ENCODE assay signal across 9 cellular contexts in genomic region chr16:56547120-56547948, GRCh38. TPM values are rescaled to one million over a fixed set of nuclear protein-coding genes. Genes with fewer than 3 reads are reported as not detected.
A peak's percentile ranks its signal among the peaks of the same experiment; 100 is the strongest.
DNase-seq lines count a peak whose midpoint lies in the region; ATAC-seq and TF ChIP-seq lines count a peak whose summit lies in the region.
"Had no signal": no experiment of that assay in that cellular context is flagged by ENCODE, and none has a peak within 500 bp of the region (broad histone marks: within the 10 kb centered on the region; RNA-seq: fewer than 3 reads in every experiment).

No MANE protein-coding gene starts in this region.

- H3K27me3 ChIP-seq in GM23338 (ENCODE audit: insufficient read depth) (no peaks in the 10 kb centered on the region), esophagus squamous epithelium (no peaks in the 10 kb centered on the region), ovary (no peaks in the 10 kb centered on the region)

- H3K9me2 ChIP-seq in GM23338 (ENCODE audit: insufficient read depth), result no peaks in the 10 kb centered on the region

- H3K27ac ChIP-seq in GM23338 (ENCODE audit: low read depth), result peak overlapping the region; percentile 97
- peak overlapping the region; percentile 63 to 82 (median 76) for H3K27ac ChIP-seq in esophagus squamous epithelium
- H3K27ac ChIP-seq in ovary, result peak overlapping the region in 1 of 2 donors; percentile 5

- peaks cover 32% of the 10 kb centered on the region for H3K4me1 Mint-ChIP-seq in GM23338

- TF ChIP-seq CTCF in GM23338 (conservative IDR thresholded peaks at IDR 0.05; ENCODE audit: low read depth in 2 of 2) (no peak), esophagus squamous epithelium (IDR thresholded peaks at IDR 0.05) (no peak), ovary (IDR thresholded peaks at IDR 0.05) (no peak)

- H3K27ac Mint-ChIP-seq in GM23338, result peak overlapping the region; percentile 96
- H3K27ac Mint-ChIP-seq: activated naive CD8-positive, alpha-beta T cell had no signal

- no peak for TF ChIP-seq EP300 in ovary (IDR thresholded peaks at IDR 0.05)

- intact Hi-C loops in esophagus squamous epithelium (cut with DNase I) (no loop called here), ovary (cut with DNase I) (no loop called here)

- H3K4me3 Mint-ChIP-seq in GM23338, result peak overlapping the region; percentile 63
- H3K4me3 Mint-ChIP-seq: activated naive CD8-positive, alpha-beta T cell had no signal

- H3K4me2 ChIP-seq in GM23338, result peak overlapping the region; percentile 72

- peaks cover 11% of the 10 kb centered on the region; the same call in 1 of the 2 replicates for H3F3A ChIP-seq in GM23338 (replicated peaks; ENCODE audit: low read depth)

- 14 to 28% methylated on average over 11 to 12 of the region's 12 CpGs for WGBS in esophagus squamous epithelium, 2 donors
- WGBS in ovary, 3 donors, result 31 to 38% (median 35%) methylated on average over 12 of the region's 12 CpGs

- no peaks in the 10 kb centered on the region for H3K9me3 ChIP-seq in esophagus squamous epithelium
- no peaks in the 10 kb centered on the region for H3K9me3 ChIP-seq in ovary

- ATAC-seq in GM23338, result peak; percentile 95
- no peak for ATAC-seq in HG02970 (IDR thresholded peaks at IDR 0.05; ENCODE audit: low FRiP score, unreplicated experiment)

- H2AFZ ChIP-seq in GM23338, result peak overlapping the region; percentile 11; the same call in 1 of the 2 replicates

- H3K4me3 ChIP-seq in GM23338 (peak overlapping the region; percentile 40; the same call in 1 of the 2 replicates), esophagus squamous epithelium (no peak overlapping the region), ovary (no peak overlapping the region)

- H3K36me3 ChIP-seq in GM23338 (ENCODE audit: insufficient read depth), result no peaks in the 10 kb centered on the region
- H3K36me3 ChIP-seq in esophagus squamous epithelium, result no peaks in the 10 kb centered on the region
- no peaks in the 10 kb centered on the region for H3K36me3 ChIP-seq in ovary

- H3K9me3 Mint-ChIP-seq in GM23338, result no peaks in the 10 kb centered on the region; the same call in 2 of the 3 replicates

- no peaks in the 10 kb centered on the region for H4K20me1 ChIP-seq in GM23338 (replicated peaks; ENCODE audit: insufficient read depth)

- H3K36me3 Mint-ChIP-seq in GM23338 (ENCODE audit: low read depth), result no peaks in the 10 kb centered on the region

- no peaks in the 10 kb centered on the region for H3K79me2 ChIP-seq in GM23338 (replicated peaks; ENCODE audit: insufficient read depth)

- peak; percentile 88 for DNase-seq in GM23338 (ENCODE audit: low spot score)
- DNase-seq in NCI-H510A treated with DMSO at 0.1 percent for 48 hours (lab: John Stamatoyannopoulos, UW), result peak; percentile 57
- DNase-seq in esophagus squamous epithelium (lab: John Stamatoyannopoulos, UW), result no peak
- peak; percentile 98 for DNase-seq in pons (ENCODE audit: low spot score)
- DNase-seq in ovary, result no peak
- DNase-seq in NCI-H446 treated with DMSO at 0.1 percent for 48 hours (lab: John Stamatoyannopoulos, UW), result no peak
- no peak for DNase-seq in D341Med (ENCODE audit: low spot score)

- peaks cover 24% of the 10 kb centered on the region for H3K27me3 Mint-ChIP-seq in GM23338 (ENCODE audit: insufficient read depth, low read depth, poor library complexity)
- H3K27me3 Mint-ChIP-seq: activated naive CD8-positive, alpha-beta T cell had no signal

- peak in 1 of 4 donors; percentile 9 for TF ChIP-seq POLR2A in esophagus squamous epithelium (IDR thresholded peaks at IDR 0.05)
- no peak for TF ChIP-seq POLR2A in ovary (IDR thresholded peaks at IDR 0.05)

- H3K4me1 ChIP-seq in GM23338 (ENCODE audit: insufficient read depth) (peaks cover 24% of the 10 kb centered on the region), esophagus squamous epithelium (peaks cover 9 to 61% (median 23%) of the 10 kb centered on the region in 3 donors), ovary (ENCODE audit: insufficient read depth) (no peaks in the 10 kb centered on the region)

TF ChIP-seq in GM23338, 12 proteins besides CTCF, POLR2A, EP300 and RAD21 (continues in another document):
- TF ChIP-seq EZH2phosphoT487 (IDR thresholded peaks at IDR 0.05; ENCODE audit: unreplicated experiment), result no peak
- 0 out of 2 replicates have a peak, but pooled peaks have one; percentile 1 for TF ChIP-seq CREB1 (CRISPR knock-in tag; IDR thresholded peaks at IDR 0.05; ENCODE audit: low read depth)
- TF ChIP-seq POLR2AphosphoS5 (IDR thresholded peaks at IDR 0.05; ENCODE audit: low read depth), result 0 out of 2 replicates have a peak, but pooled peaks have one; percentile 27
- TF ChIP-seq NANOG (IDR thresholded peaks at IDR 0.05; ENCODE audit: borderline replicate concordance), result no peak
- TF ChIP-seq EZH2 (IDR thresholded peaks at IDR 0.05; ENCODE audit: low read depth, unreplicated experiment), result peak; percentile 20
- 0 out of 2 replicates have a peak, but pooled peaks have one; percentile 11 for TF ChIP-seq ETS1 (IDR thresholded peaks at IDR 0.05)

RNA-seq across cellular contexts. Expression of gene MT4, which starts 17.5 kb away (rescaled TPM):
- total RNA-seq in GM23338 (2014; rRNA removed; shearing (Covaris generic)), result not detected in 2 replicates
- polyA plus RNA-seq in GM23338 (2016; fragmentation: Nextera tagmentation; extraction: Ambion mirVana), result not detected in 2 replicates
- not detected for total RNA-seq in esophagus squamous epithelium
- total RNA-seq in ovary, result not detected
- polyA plus RNA-seq in ovary, result not detected

RNA-seq across cellular contexts. Expression of gene BBS2, which starts 27.5 kb away (rescaled TPM):
- total RNA-seq in GM23338 (2014; rRNA removed; shearing (Covaris generic)), result 19.7 and 25.2 TPM in 2 replicates
- polyA plus RNA-seq in GM23338 (2016; fragmentation: Nextera tagmentation; extraction: Ambion mirVana), result 11.4 and 13.7 TPM in 2 replicates
- 10 to 100 TPM; 15.2 to 60.8 (median 31.1) TPM for total RNA-seq in esophagus squamous epithelium
- total RNA-seq in ovary, result 10 to 100 TPM; 50.4 to 86.2 (median 67.1) TPM
- polyA plus RNA-seq in ovary, result 10 to 100 TPM; 47.9 to 81.0 TPM

RNA-seq across cellular contexts. Expression of gene MT3, which starts 42.0 kb away (rescaled TPM):
- total RNA-seq in GM23338 (2014; rRNA removed; shearing (Covaris generic)), result not detected in 2 replicates
- not detected in 2 replicates for polyA plus RNA-seq in GM23338 (2016; fragmentation: Nextera tagmentation; extraction: Ambion mirVana)
- total RNA-seq in esophagus squamous epithelium, result not detected
- total RNA-seq in ovary, result 1 to 10 TPM in 3 of 7 donors, under 1 TPM in 1, not detected in 3; 0.53 to 4.8 (median 1.5) TPM
- 1 to 10 TPM in 1 of 2 donors, under 1 TPM in 1; 0.68 to 1.6 TPM for polyA plus RNA-seq in ovary

Comparison
In these comparisons a context has a peak if more than half of its experiments do, and no peak if none do; other contexts are left out.
1. DNase-seq: peak in GM23338 (single experiment), NCI-H510A treated with DMSO at 0.1 percent for 48 hours (single experiment) and pons (single experiment); none in esophagus squamous epithelium (single experiment), ovary (0 of 5), NCI-H446 treated with DMSO at 0.1 percent for 48 hours (single experiment) and D341Med (single experiment).